Comparison of ENCODE assay signal across 1 cellular context in the genomic region with DNA sequence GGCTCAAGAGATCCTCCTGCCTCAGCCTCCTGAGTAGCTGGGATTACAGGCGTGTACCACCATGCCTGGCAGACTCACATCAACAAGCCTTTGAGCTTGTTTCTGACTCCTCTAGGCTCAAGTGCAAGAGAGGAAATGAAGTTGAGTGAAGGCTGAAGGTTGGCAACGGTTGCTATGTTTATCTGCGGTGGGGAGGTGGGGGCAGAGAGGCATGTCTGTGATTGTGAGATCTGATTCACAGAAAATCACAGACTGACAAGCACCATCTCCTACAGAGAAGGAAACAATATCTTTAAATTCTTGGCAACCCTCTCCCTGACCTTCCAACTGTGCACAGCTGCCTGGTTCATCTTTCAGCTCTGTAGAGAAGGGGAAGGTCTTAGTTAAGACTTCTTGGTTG.
TF ChIP-seq lines count a peak whose summit lies in the region.

No MANE protein-coding gene starts in this region.

TF ChIP-seq in SK-N-SH, 30 proteins besides CTCF, POLR2A, EP300 and RAD21 (continued from another document):
- TF ChIP-seq CHD2 (IDR thresholded peaks at IDR 0.05; ENCODE audit: low read length, partially characterized antibody) (no peak), TAF1 (IDR thresholded peaks at IDR 0.05; ENCODE audit: borderline replicate concordance, low read depth, low read length) (no peak), RCOR1 (IDR thresholded peaks at IDR 0.05; ENCODE audit: low read length) (no peak)
- TF ChIP-seq, protein P1, sequence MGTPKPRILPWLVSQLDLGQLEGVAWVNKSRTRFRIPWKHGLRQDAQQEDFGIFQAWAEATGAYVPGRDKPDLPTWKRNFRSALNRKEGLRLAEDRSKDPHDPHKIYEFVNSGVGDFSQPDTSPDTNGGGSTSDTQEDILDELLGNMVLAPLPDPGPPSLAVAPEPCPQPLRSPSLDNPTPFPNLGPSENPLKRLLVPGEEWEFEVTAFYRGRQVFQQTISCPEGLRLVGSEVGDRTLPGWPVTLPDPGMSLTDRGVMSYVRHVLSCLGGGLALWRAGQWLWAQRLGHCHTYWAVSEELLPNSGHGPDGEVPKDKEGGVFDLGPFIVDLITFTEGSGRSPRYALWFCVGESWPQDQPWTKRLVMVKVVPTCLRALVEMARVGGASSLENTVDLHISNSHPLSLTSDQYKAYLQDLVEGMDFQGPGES (IDR thresholded peaks at IDR 0.05; ENCODE audit: low read depth, low read length): no peak
